ENCODE assay signal across 10 cellular contexts in genomic region chr4:109298279-109299010, GRCh38. TPM values are rescaled to one million over a fixed set of nuclear protein-coding genes. Genes with fewer than 3 reads are reported as not detected.
DNase-seq lines count a peak whose midpoint lies in the region; ATAC-seq and TF ChIP-seq lines count a peak whose summit lies in the region.
"Had no signal": no experiment of that assay in that cellular context is flagged by ENCODE, and none has a peak within 500 bp of the region (broad histone marks: within the 10 kb centered on the region; RNA-seq: fewer than 3 reads in every experiment).

No MANE protein-coding gene starts in this region.

- in situ Hi-C loops in GM13976 (cut with MboI; ENCODE audit: low sequenced_read_pairs, unreplicated experiment), result loop anchor here (25.0 kb wide), 1 partner anchor 461 kb away; no protein-coding TSS in a partner anchor

- no peak for DNase-seq in left ventricle myocardium inferior
- DNase-seq in right cardiac atrium, result no peak
- DNase-seq in NCI-H69 (lab: John Stamatoyannopoulos, UW), result peak; percentile 20
- no peak for DNase-seq in fibroblast of the aortic adventitia (ENCODE audit: low read depth)
- no peak for DNase-seq in CD1c-positive myeloid dendritic cell (ENCODE audit: extremely low spot score)
- DNase-seq in central memory CD4-positive, alpha-beta T cell, result no peak
- no peak for DNase-seq in GM13976 (ENCODE audit: low spot score)
- DNase-seq: cortex of kidney had no signal

- H3K36me3 ChIP-seq in left ventricle myocardium inferior, result no peaks in the 10 kb centered on the region

- peaks cover 49% of the 10 kb centered on the region for H3K27me3 ChIP-seq in left ventricle myocardium inferior (ENCODE audit: low read depth)
- H3K27me3 ChIP-seq in right cardiac atrium (ENCODE audit: control insufficient read depth, insufficient read depth), result no peaks in the 10 kb centered on the region

- H3K4me3 ChIP-seq in left ventricle myocardium inferior (no peak overlapping the region), right cardiac atrium (ENCODE audit: low read length) (no peak overlapping the region), fibroblast of the aortic adventitia (ENCODE audit: low read depth, low read length) (no peak overlapping the region)
- H3K4me3 ChIP-seq: skin epidermis had no signal

- intact Hi-C loops in left ventricle myocardium inferior (cut with micrococcal nuclease), result no loop called here
- intact Hi-C loops in right cardiac atrium (cut with DNase I), result no loop called here

- H3K27ac ChIP-seq in left ventricle myocardium inferior (replicated peaks), result no peak overlapping the region
- no peak overlapping the region for H3K27ac ChIP-seq in right cardiac atrium (ENCODE audit: low read length)
- H3K27ac ChIP-seq: skin epidermis had no signal

- ATAC-seq in right cardiac atrium, result no peak
- no peak for ATAC-seq in HG02623 (IDR thresholded peaks at IDR 0.05; ENCODE audit: unreplicated experiment)

- H3K9me3 ChIP-seq in left ventricle myocardium inferior (replicated peaks) (no peaks in the 10 kb centered on the region), right cardiac atrium (ENCODE audit: control insufficient read depth, low read length) (no peaks in the 10 kb centered on the region)

- TF ChIP-seq CTCF in left ventricle myocardium inferior (IDR thresholded peaks at IDR 0.05; ENCODE audit: borderline replicate concordance) (peak; percentile 51), fibroblast of the aortic adventitia (IDR thresholded peaks at IDR 0.05; ENCODE audit: insufficient read depth, low read length) (peak; percentile 52), GM13976 (IDR thresholded peaks at IDR 0.05; ENCODE audit: borderline replicate concordance, control extremely low read depth, extremely low read depth, insufficient read depth, missing control alignments) (no peak)

- H3K4me1 ChIP-seq in left ventricle myocardium inferior (peaks cover 18% of the 10 kb centered on the region), right cardiac atrium (ENCODE audit: control insufficient read depth, insufficient read depth, low read length) (peaks cover 3% of the 10 kb centered on the region)

- 58% methylated on average over 3 of the region's 3 CpGs for WGBS in right cardiac atrium

RNA-seq across cellular contexts. Expression of gene COL25A1, which starts 4.0 kb away (rescaled TPM):
- total RNA-seq in left ventricle myocardium inferior (0.77 TPM), right cardiac atrium (under 1 TPM; 0.22 to 0.77 (median 0.51) TPM), fibroblast of the aortic adventitia (ENCODE audit: low replicate concordance) (0.27 and 1.7 TPM in 2 replicates)
- polyA plus RNA-seq in right cardiac atrium, result 0.29 TPM
